Comparison of ENCODE assay signal across 28 cellular contexts in the genomic region with DNA sequence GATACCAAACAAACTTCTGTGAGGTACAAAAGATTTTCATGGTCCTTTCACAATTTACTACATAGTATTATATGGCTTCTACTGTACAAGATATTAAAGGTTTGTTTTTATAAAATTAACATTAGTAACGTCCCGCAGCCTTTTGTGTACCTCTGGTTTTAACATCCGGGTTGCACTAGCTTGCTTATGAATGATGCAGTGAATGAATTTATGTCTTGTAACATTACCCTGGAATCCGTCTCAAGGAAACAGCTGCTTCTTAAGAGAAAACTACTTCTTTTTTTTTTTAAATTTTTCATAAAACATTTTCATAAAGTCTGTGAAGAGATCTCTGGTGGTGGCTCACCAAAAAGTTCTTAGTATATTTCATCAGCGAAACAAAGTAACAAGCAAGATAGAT. TPM values are rescaled to one million over a fixed set of nuclear protein-coding genes. Genes with fewer than 3 reads are reported as not detected.
DNase-seq lines count a peak whose midpoint lies in the region; ATAC-seq and TF ChIP-seq lines count a peak whose summit lies in the region.
"Had no signal": no experiment of that assay in that cellular context is flagged by ENCODE, and none has a peak within 500 bp of the region (broad histone marks: within the 10 kb centered on the region; RNA-seq: fewer than 3 reads in every experiment).

No MANE protein-coding gene starts in this region.

- CTCF ChIA-PET in activated B cell treated with CpG ODN at 0.5 μM for 24 hours (lab: Charles Lee), result interaction anchor here (0.7 to 1.2 kb wide), 2 partner anchors 22 to 25 kb away, joined by 4 to 5 read pairs; no protein-coding TSS in a partner anchor

- peak overlapping the region; percentile 68 for H2AFZ ChIP-seq in osteoblast (ENCODE audit: low read length)

- H3K4me1 Mint-ChIP-seq in activated B cell treated with CpG ODN at 0.5 μM for 24 hours, result peaks cover 58% of the 10 kb centered on the region
- H3K4me1 Mint-ChIP-seq: CD14-positive monocyte; central memory CD8-positive, alpha-beta T cell had no signal

- H3K4me2 ChIP-seq in BLaER1, result peak overlapping the region; percentile 67
- peak overlapping the region; percentile 53 for H3K4me2 ChIP-seq in osteoblast (ENCODE audit: insufficient read depth, low read length)
- H3K4me2 ChIP-seq: smooth muscle cell had no signal

- peak overlapping the region; percentile 53 for H3K27ac ChIP-seq in BLaER1
- peak overlapping the region; percentile 30 for H3K27ac ChIP-seq in osteoblast (ENCODE audit: low read depth, low read length)
- H3K27ac ChIP-seq in WERI-Rb-1, result no peak overlapping the region
- H3K27ac ChIP-seq: transverse colon, VCaP had no signal

- H3K36me3 Mint-ChIP-seq in activated B cell treated with CpG ODN at 0.5 μM for 24 hours (ENCODE audit: low read depth), result no peaks in the 10 kb centered on the region
- H3K36me3 Mint-ChIP-seq: CD14-positive monocyte had no signal

- no peak overlapping the region for H3K4me3 Mint-ChIP-seq in activated B cell treated with CpG ODN at 0.5 μM for 24 hours
- H3K4me3 Mint-ChIP-seq: activated CD4-positive, alpha-beta T cell treated with anti-CD3 and anti-CD28 coated beads, Interleukin-2, amount 10 ng/mL, durations not matched to agents 24 days and 14 days; activated naive CD8-positive, alpha-beta T cell treated with anti-CD3 and anti-CD28 coated beads, Interleukin-2, amount 10 ng/mL, durations not matched to agents 7 days and 5 days; CD14-positive monocyte; central memory CD8-positive, alpha-beta T cell had no signal

- no peaks in the 10 kb centered on the region for H3K27me3 ChIP-seq in BLaER1
- no peaks in the 10 kb centered on the region for H3K27me3 ChIP-seq in osteoblast (ENCODE audit: insufficient read depth, low read length)
- H3K27me3 ChIP-seq in WERI-Rb-1 (ENCODE audit: insufficient read depth, low read depth, severe bottlenecking), result no peaks in the 10 kb centered on the region
- H3K27me3 ChIP-seq: heart left ventricle, transverse colon had no signal

- ATAC-seq in activated B cell treated with CpG ODN at 0.5 μM for 24 hours (ENCODE audit: low read depth), result no peak
- ATAC-seq in HG02642 (IDR thresholded peaks at IDR 0.05; ENCODE audit: poor library complexity, unreplicated experiment), result no peak
- ATAC-seq: heart left ventricle, left colon had no signal

- H3K79me2 ChIP-seq in osteoblast (ENCODE audit: insufficient read depth, low read length), result peaks cover 6% of the 10 kb centered on the region

- H3K36me3 ChIP-seq in BLaER1 (peaks cover 34% of the 10 kb centered on the region), osteoblast (ENCODE audit: insufficient read depth, low read length) (no peaks in the 10 kb centered on the region), WERI-Rb-1 (no peaks in the 10 kb centered on the region)
- H3K36me3 ChIP-seq: heart left ventricle, transverse colon had no signal

- peak overlapping the region; percentile 5; the same call in 1 of the 2 replicates for H3K9ac ChIP-seq in BLaER1

- peak overlapping the region; percentile 9 for H3K27ac Mint-ChIP-seq in activated B cell treated with CpG ODN at 0.5 μM for 24 hours
- H3K27ac Mint-ChIP-seq: activated CD4-positive, alpha-beta T cell treated with anti-CD3 and anti-CD28 coated beads, Interleukin-2, amount 10 ng/mL, durations not matched to agents 24 days and 14 days; activated naive CD8-positive, alpha-beta T cell treated with anti-CD3 and anti-CD28 coated beads, Interleukin-2, amount 10 ng/mL, durations not matched to agents 7 days and 5 days; CD14-positive monocyte had no signal

- H3K9me3 Mint-ChIP-seq in activated B cell treated with CpG ODN at 0.5 μM for 24 hours, result no peaks in the 10 kb centered on the region
- H3K9me3 Mint-ChIP-seq: central memory CD8-positive, alpha-beta T cell had no signal

- no peaks in the 10 kb centered on the region for H3K27me3 Mint-ChIP-seq in activated B cell treated with CpG ODN at 0.5 μM for 24 hours
- H3K27me3 Mint-ChIP-seq: activated CD4-positive, alpha-beta T cell treated with anti-CD3 and anti-CD28 coated beads, Interleukin-2, amount 10 ng/mL, durations not matched to agents 24 days and 14 days; activated naive CD8-positive, alpha-beta T cell treated with anti-CD3 and anti-CD28 coated beads, Interleukin-2, amount 10 ng/mL, durations not matched to agents 7 days and 5 days had no signal

- H3K9me3 ChIP-seq in BLaER1 (peaks cover 30% of the 10 kb centered on the region), osteoblast (ENCODE audit: low read depth, low read length) (no peaks in the 10 kb centered on the region), WERI-Rb-1 (ENCODE audit: severe bottlenecking) (no peaks in the 10 kb centered on the region)
- H3K9me3 ChIP-seq: heart left ventricle, transverse colon had no signal

- DNase-seq in activated B cell treated with CpG ODN at 0.5 μM for 24 hours, result no peak
- DNase-seq in fibroblast of the aortic adventitia (ENCODE audit: low read depth), result peak; percentile 56
- no peak for DNase-seq in osteoblast (ENCODE audit: insufficient read length, low spot score, missing footprints)
- no peak for DNase-seq in inferior parietal cortex (ENCODE audit: extremely low spot score)
- DNase-seq in posterior cingulate gyrus, result no peak
- DNase-seq in WERI-Rb-1, result no peak
- DNase-seq: activated CD4-positive, alpha-beta T cell treated with anti-CD3 and anti-CD28 coated beads, Interleukin-2, amount 10 ng/mL, durations not matched to agents 24 days and 14 days; activated gamma-delta T cell; activated naive CD8-positive, alpha-beta T cell treated with anti-CD3 and anti-CD28 coated beads, Interleukin-2, amount 10 ng/mL, durations not matched to agents 7 days and 5 days; activated T-cell treated with anti-CD3 and anti-CD28 coated beads, Interleukin-2, amount 50 U/mL, for 1 hour; dermis blood vessel endothelial cell; DND-41; heart left ventricle; left colon; NCI-H1048; NCI-H1694; NCI-H2171 treated with DMSO at 0.1 percent for 48 hours; NCI-H510A treated with DMSO at 0.1 percent for 48 hours; nucleus accumbens; Right ventricle myocardium superior; stimulated activated CD4-positive, alpha-beta T cell treated with anti-CD3 and anti-CD28 coated beads, Interleukin-2, amount 100 ng/mL, for 24 hours; transverse colon had no signal

- H3K4me1 ChIP-seq in BLaER1, result peaks cover 87% of the 10 kb centered on the region
- H3K4me1 ChIP-seq in osteoblast (ENCODE audit: insufficient read depth, low read length), result peaks cover 32% of the 10 kb centered on the region

- POLR2A ChIA-PET in activated B cell treated with CpG ODN at 0.5 μM for 24 hours (lab: Charles Lee), result interaction anchor here (0.7 to 1.5 kb wide), 3 partner anchors 9 to 406 kb away, joined by 3 to 4 read pairs (median 3); partner anchors contain the start of genes MARCHF3 and PHAX

- no peaks in the 10 kb centered on the region for H4K20me1 ChIP-seq in BLaER1
- no peaks in the 10 kb centered on the region for H4K20me1 ChIP-seq in osteoblast (ENCODE audit: insufficient read depth, low read length)

- TF ChIP-seq CTCF in activated B cell treated with CpG ODN at 0.5 μM for 24 hours (IDR thresholded peaks at IDR 0.05), result no peak
- no peak for TF ChIP-seq CTCF in fibroblast of the aortic adventitia (IDR thresholded peaks at IDR 0.05; ENCODE audit: insufficient read depth, low read length)
- TF ChIP-seq CTCF in osteoblast (IDR thresholded peaks at IDR 0.05; ENCODE audit: extremely low read depth, low read depth, low read length), result no peak
- TF ChIP-seq CTCF in WERI-Rb-1 (IDR thresholded peaks at IDR 0.05; ENCODE audit: low read depth, low read length), result no peak

- H3K4me3 ChIP-seq in BLaER1, result no peak overlapping the region
- no peak overlapping the region for H3K4me3 ChIP-seq in fibroblast of the aortic adventitia (ENCODE audit: low read depth, low read length)
- H3K4me3 ChIP-seq in osteoblast (ENCODE audit: insufficient read depth, low read length), result no peak overlapping the region
- H3K4me3 ChIP-seq in WERI-Rb-1 (ENCODE audit: low read depth, low read length), result no peak overlapping the region
- H3K4me3 ChIP-seq: smooth muscle cell, transverse colon had no signal

- intact Hi-C loops in activated B cell treated with CpG ODN at 0.5 μM for 24 hours (cut with micrococcal nuclease), result no loop called here
- intact Hi-C loops in posterior cingulate gyrus (cut with DNase I), result no loop called here

RNA-seq across cellular contexts. Expression of gene MARCHF3, which starts 23.6 kb away (rescaled TPM):
- 21.9 and 22.8 TPM in 2 replicates for total RNA-seq in activated B cell treated with CpG ODN at 0.5 μM for 24 hours
- total RNA-seq in fibroblast of the aortic adventitia (ENCODE audit: low replicate concordance), result 5.5 and 16.9 TPM in 2 replicates
- total RNA-seq in osteoblast, result 2.2 and 3.5 TPM in 2 replicates
